Comparison of ENCODE assay signal across 12 cellular contexts in genomic region chr1:54016343-54017282, GRCh38. TPM values are rescaled to one million over a fixed set of nuclear protein-coding genes. Genes with fewer than 3 reads are reported as not detected.
DNase-seq lines count a peak whose midpoint lies in the region; ATAC-seq and TF ChIP-seq lines count a peak whose summit lies in the region.
"Had no signal": no experiment of that assay in that cellular context is flagged by ENCODE, and none has a peak within 500 bp of the region (broad histone marks: within the 10 kb centered on the region; RNA-seq: fewer than 3 reads in every experiment).

No MANE protein-coding gene starts in this region.

- no peaks in the 10 kb centered on the region for H3F3A ChIP-seq in GM23248 (ENCODE audit: insufficient read depth)

- no peak overlapping the region for H3K4ac ChIP-seq in trophoblast cell (ENCODE audit: low read depth, low read length)

- H3K27ac Mint-ChIP-seq in endothelial cell (ENCODE audit: unreplicated experiment): no peak overlapping the region

- no peak overlapping the region for H2AK5ac ChIP-seq in trophoblast cell (ENCODE audit: low read length)

- peaks cover 3% of the 10 kb centered on the region for H3K27me3 Mint-ChIP-seq in endothelial cell (ENCODE audit: unreplicated experiment)

- H3K4me2 ChIP-seq in GM23248 (ENCODE audit: unreplicated experiment): no peak overlapping the region
- no peak overlapping the region for H3K4me2 ChIP-seq in trophoblast cell (ENCODE audit: low read length)

- no peaks in the 10 kb centered on the region for H3K36me3 Mint-ChIP-seq in endothelial cell (ENCODE audit: low read depth, unreplicated experiment)

- no peak overlapping the region for H4K8ac ChIP-seq in trophoblast cell (ENCODE audit: low read depth, low read length)

- no peak overlapping the region for H3K9ac ChIP-seq in GM23248
- H3K9ac ChIP-seq in trophoblast cell (ENCODE audit: low read length): no peak overlapping the region

- WGBS in GM23248 (ENCODE audit: low coverage in 1 of 2, low lambda C conversion rate in 2 of 2, missing lambda C conversion rate in 2 of 2), 2 experiments: 49 to 50% methylated on average over 8 of the region's 8 CpGs
- WGBS in trophoblast cell (ENCODE audit: extremely low coverage, insufficient coverage, insufficient read length): no CpG with 5 or more reads among the region's 8 CpGs

- no peak overlapping the region for H4K12ac ChIP-seq in trophoblast cell (ENCODE audit: low read depth, low read length)

- H2AFZ ChIP-seq in GM23248 (no peak overlapping the region), trophoblast cell (ENCODE audit: insufficient read depth, low read length, poor library complexity) (no peak overlapping the region)

- H3K9me3 Mint-ChIP-seq in endothelial cell (ENCODE audit: unreplicated experiment): no peaks in the 10 kb centered on the region

- H4K20me1 ChIP-seq in GM23248 (ENCODE audit: insufficient read depth): no peaks in the 10 kb centered on the region

- H2BK120ac ChIP-seq in trophoblast cell (ENCODE audit: insufficient read depth, low read length, poor library complexity): no peak overlapping the region

- no peaks in the 10 kb centered on the region for H3K9me2 ChIP-seq in GM23248 (ENCODE audit: insufficient read depth)

- DNase-seq in GM23248: peak; percentile 64
- DNase-seq in NCI-H460 (ENCODE audit: extremely low read depth, low read depth): peak; percentile 53
- DNase-seq in epithelial cell of proximal tubule (ENCODE audit: low read depth): peak; percentile 25
- peak; percentile 87 to 94 for DNase-seq in trophoblast cell
- no peak for DNase-seq in endothelial cell (ENCODE audit: low spot score)
- no peak for DNase-seq in GM13976 (ENCODE audit: low spot score)
- DNase-seq in RPMI8226: no peak
- DNase-seq: activated CD8-positive, alpha-beta memory T cell treated with anti-CD3 and anti-CD28 coated beads, Interleukin-2, amount 50 U/mL, for 48 hours had no signal

- H4K91ac ChIP-seq in trophoblast cell (ENCODE audit: low read depth, low read length): no peak overlapping the region

- H3K4me1 ChIP-seq in GM23248 (ENCODE audit: insufficient read depth): no peaks in the 10 kb centered on the region
- peaks cover 3 to 4% of the 10 kb centered on the region in 2 experiments for H3K4me1 ChIP-seq in trophoblast cell (ENCODE audit: control insufficient read depth in 1 of 2, insufficient read depth in 2 of 2, low read length in 2 of 2)

- no peaks in the 10 kb centered on the region for H3K4me1 Mint-ChIP-seq in endothelial cell (ENCODE audit: unreplicated experiment)

- H3K27me3 ChIP-seq in GM23248 (replicated peaks; ENCODE audit: insufficient read depth) (peaks cover under 1% of the 10 kb centered on the region; the same call in 1 of the 2 replicates), trophoblast cell (ENCODE audit: insufficient read depth, low read length) (no peaks in the 10 kb centered on the region)
- H3K27me3 ChIP-seq: ovary had no signal

- TF ChIP-seq CTCF in epithelial cell of proximal tubule (conservative IDR thresholded peaks at IDR 0.05; ENCODE audit: low read depth, low read length) (no peak), endothelial cell (IDR thresholded peaks at IDR 0.05; ENCODE audit: unreplicated experiment) (no peak), GM13976 (IDR thresholded peaks at IDR 0.05; ENCODE audit: borderline replicate concordance, control extremely low read depth, extremely low read depth, insufficient read depth, missing control alignments) (no peak)

- H3K27ac ChIP-seq in GM23248 (no peak overlapping the region), trophoblast cell (ENCODE audit: low read depth, low read length) (no peak overlapping the region)
- H3K27ac ChIP-seq: ovary had no signal

- no peak overlapping the region for H3K18ac ChIP-seq in trophoblast cell (ENCODE audit: low read length)

- H3K4me3 ChIP-seq in GM23248 (no peak overlapping the region), epithelial cell of proximal tubule (ENCODE audit: low read depth, low read length) (no peak overlapping the region), trophoblast cell (ENCODE audit: low read depth, low read length) (no peak overlapping the region)
- H3K4me3 ChIP-seq: ovary had no signal

- H3K14ac ChIP-seq in trophoblast cell (ENCODE audit: low read length): no peak overlapping the region

- no peaks in the 10 kb centered on the region for H3K79me2 ChIP-seq in GM23248 (ENCODE audit: insufficient read depth)
- no peaks in the 10 kb centered on the region for H3K79me2 ChIP-seq in trophoblast cell (ENCODE audit: control insufficient read depth, insufficient read depth, low read length, poor library complexity)

- H3K36me3 ChIP-seq in GM23248 (ENCODE audit: low read depth): no peaks in the 10 kb centered on the region
- H3K36me3 ChIP-seq in trophoblast cell (ENCODE audit: control insufficient read depth in 1 of 2, insufficient read depth in 2 of 2, low read length in 2 of 2): no peaks in the 10 kb centered on the region
- H3K36me3 ChIP-seq: ovary had no signal

- H2BK5ac ChIP-seq in trophoblast cell (ENCODE audit: low read depth, low read length, poor library complexity): no peak overlapping the region

- no peaks in the 10 kb centered on the region for H3K79me1 ChIP-seq in trophoblast cell (ENCODE audit: low read length)

- no peak overlapping the region for H3K4me3 Mint-ChIP-seq in endothelial cell (ENCODE audit: unreplicated experiment)

- H3K9me3 ChIP-seq in GM23248 (ENCODE audit: low read depth) (no peaks in the 10 kb centered on the region), trophoblast cell (ENCODE audit: insufficient read depth, low read depth, low read length) (peaks cover 2% of the 10 kb centered on the region)
- H3K9me3 ChIP-seq: ovary had no signal

- H2BK12ac ChIP-seq in trophoblast cell (ENCODE audit: low read length): no peak overlapping the region

- in situ Hi-C loops in GM23248 (cut with MboI) (no loop called here), GM13976 (cut with MboI; ENCODE audit: low sequenced_read_pairs, unreplicated experiment) (no loop called here)

- no peak for ATAC-seq in GM19452 (IDR thresholded peaks at IDR 0.05; ENCODE audit: unreplicated experiment)

- H3K23ac ChIP-seq in trophoblast cell (ENCODE audit: low read length): no peak overlapping the region

RNA-seq across cellular contexts. Expression of gene LDLRAD1, which starts 1.4 kb away (rescaled TPM):
- not detected in 2 replicates for total RNA-seq in GM23248 (2014; rRNA removed; shearing (Covaris generic))
- polyA plus RNA-seq in GM23248 (2016; fragmentation: Nextera tagmentation; extraction: Ambion mirVana): not detected in 2 replicates
- total RNA-seq in NCI-H460 (2014; rRNA removed; shearing (Covaris generic)): 0.52 TPM in 1 of 2 replicates, not detected in the other
- not detected in 2 replicates for polyA plus RNA-seq in NCI-H460 (2014; cell fraction: nucleus; rRNA removed)
- not detected in 2 replicates for total RNA-seq in epithelial cell of proximal tubule
- not detected in 2 replicates for polyA plus RNA-seq in trophoblast cell (2013)
- not detected for total RNA-seq in endothelial cell (ENCODE audit: unreplicated experiment)
- total RNA-seq: fibroblast of lung, OCI-LY7 had no signal
- polyA plus RNA-seq: fibroblast of lung had no signal

RNA-seq across cellular contexts. Expression of gene TMEM59, which starts 36.4 kb away (rescaled TPM):
- 425 and 470 TPM in 2 replicates for total RNA-seq in GM23248 (2014; rRNA removed; shearing (Covaris generic))
- polyA plus RNA-seq in GM23248 (2016; fragmentation: Nextera tagmentation; extraction: Ambion mirVana): 774 and 806 TPM in 2 replicates
- total RNA-seq in NCI-H460 (2014; rRNA removed; shearing (Covaris generic)): 131 and 161 TPM in 2 replicates
- polyA plus RNA-seq in NCI-H460 (2014; cell fraction: nucleus; rRNA removed): 73.8 and 76.8 TPM in 2 replicates
- total RNA-seq in epithelial cell of proximal tubule (71.8 and 106 TPM in 2 replicates), endothelial cell (ENCODE audit: unreplicated experiment) (195 TPM)
- polyA plus RNA-seq in trophoblast cell (2013): 171 and 183 TPM in 2 replicates

RNA-seq across cellular contexts. Expression of gene TCEANC2, which starts 36.8 kb away (rescaled TPM):
- total RNA-seq in GM23248 (2014; rRNA removed; shearing (Covaris generic)): 1.7 and 3.2 TPM in 2 replicates
- polyA plus RNA-seq in GM23248 (2016; fragmentation: Nextera tagmentation; extraction: Ambion mirVana): 4.6 and 5.9 TPM in 2 replicates
- 2.0 and 2.3 TPM in 2 replicates for total RNA-seq in NCI-H460 (2014; rRNA removed; shearing (Covaris generic))
- 1.8 and 5.3 TPM in 2 replicates for polyA plus RNA-seq in NCI-H460 (2014; cell fraction: nucleus; rRNA removed)
- total RNA-seq in epithelial cell of proximal tubule (1.9 and 2.0 TPM in 2 replicates), endothelial cell (ENCODE audit: unreplicated experiment) (6.3 TPM)
- 1.7 and 1.9 TPM in 2 replicates for polyA plus RNA-seq in trophoblast cell (2013)

Comparison
In these comparisons a context has a peak if more than half of its experiments do, and no peak if none do; other contexts are left out.
1. DNase-seq: peak in GM23248 (single experiment), NCI-H460 (single experiment), epithelial cell of proximal tubule (single experiment) and trophoblast cell (2 of 2); none in endothelial cell (single experiment), GM13976 (single experiment) and RPMI8226 (single experiment).